ENCODE assay signal across 1 cellular context in genomic region chr2:67733517-67733916, GRCh38.
TF ChIP-seq lines count a peak whose summit lies in the region.

No MANE protein-coding gene starts in this region.

TF ChIP-seq in H1, 55 proteins besides CTCF, POLR2A, EP300 and RAD21 (continued from another document):
- TF ChIP-seq CHD7 (IDR thresholded peaks at IDR 0.05; ENCODE audit: insufficient replicate concordance, low read length) = no peak
- TF ChIP-seq NANOG (IDR thresholded peaks at IDR 0.05; ENCODE audit: insufficient read depth, low read depth, low read length, poor library complexity, severe bottlenecking) = no peak
